Comparison of ENCODE assay signal across 1 cellular context in the genomic region with DNA sequence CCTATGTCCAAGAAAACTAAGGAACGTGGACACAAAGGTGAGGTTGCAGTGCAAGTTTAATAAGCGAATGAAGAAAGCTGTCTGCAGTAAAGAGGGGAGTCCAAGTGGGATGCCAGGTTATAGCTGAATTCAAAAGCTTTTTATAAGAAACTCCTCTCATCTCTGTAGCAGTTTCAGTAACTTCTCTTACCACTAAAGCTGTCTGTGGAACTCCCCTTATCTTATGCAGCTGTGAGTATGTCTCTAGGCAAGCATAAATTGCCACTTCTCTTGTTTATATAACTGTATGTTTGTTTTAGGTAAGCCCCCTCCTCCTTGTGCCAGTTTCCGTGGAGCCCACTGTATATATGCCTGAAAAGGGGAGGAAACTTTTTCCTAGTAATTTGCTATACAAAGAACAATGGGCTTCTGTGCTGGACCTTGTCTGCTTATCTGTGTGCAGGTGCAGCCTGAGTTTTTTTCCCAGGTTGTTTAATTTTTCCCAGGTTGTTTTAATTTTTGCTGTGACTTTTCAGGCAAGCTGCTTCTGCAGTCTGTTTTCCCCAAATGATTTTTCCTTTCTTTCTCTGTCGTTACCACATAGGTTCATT.
TF ChIP-seq lines count a peak whose summit lies in the region.

No MANE protein-coding gene starts in this region.

TF ChIP-seq in GM12878, 131 proteins besides CTCF, POLR2A, EP300 and RAD21 (continued from another document):
- TF ChIP-seq, protein P1, sequence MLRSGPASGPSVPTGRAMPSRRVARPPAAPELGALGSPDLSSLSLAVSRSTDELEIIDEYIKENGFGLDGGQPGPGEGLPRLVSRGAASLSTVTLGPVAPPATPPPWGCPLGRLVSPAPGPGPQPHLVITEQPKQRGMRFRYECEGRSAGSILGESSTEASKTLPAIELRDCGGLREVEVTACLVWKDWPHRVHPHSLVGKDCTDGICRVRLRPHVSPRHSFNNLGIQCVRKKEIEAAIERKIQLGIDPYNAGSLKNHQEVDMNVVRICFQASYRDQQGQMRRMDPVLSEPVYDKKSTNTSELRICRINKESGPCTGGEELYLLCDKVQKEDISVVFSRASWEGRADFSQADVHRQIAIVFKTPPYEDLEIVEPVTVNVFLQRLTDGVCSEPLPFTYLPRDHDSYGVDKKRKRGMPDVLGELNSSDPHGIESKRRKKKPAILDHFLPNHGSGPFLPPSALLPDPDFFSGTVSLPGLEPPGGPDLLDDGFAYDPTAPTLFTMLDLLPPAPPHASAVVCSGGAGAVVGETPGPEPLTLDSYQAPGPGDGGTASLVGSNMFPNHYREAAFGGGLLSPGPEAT (IDR thresholded peaks at IDR 0.05; ENCODE audit: low read depth) = peak; percentile 42; the same call in 1 of the 2 replicates
- 0 out of 2 replicates have a peak, but pooled peaks have one; percentile 12 for TF ChIP-seq DPF2 (IDR thresholded peaks at IDR 0.05)
